31 cellular contexts compared by ENCODE assay signal in genomic region chr7:82838314-82838713, GRCh38.
"Had no signal": no experiment of that assay in that cellular context is flagged by ENCODE, and none has a peak within 500 bp of the region (broad histone marks: within the 10 kb centered on the region; RNA-seq: fewer than 3 reads in every experiment).

No MANE protein-coding gene starts in this region.

- ATAC-seq: activated CD4-positive, CD25-positive, alpha-beta regulatory T cell treated with anti-CD3 and anti-CD28 coated beads, Interleukin-2, amount 50 U/mL, for 24 hours; left colon; T-helper 17 cell; upper lobe of right lung had no signal

- H3K4me3 ChIP-seq: esophagus squamous epithelium, sigmoid colon, suprapubic skin, tibial artery, upper lobe of right lung had no signal

- H3K9me3 ChIP-seq: esophagus squamous epithelium, sigmoid colon, tibial artery, upper lobe of right lung had no signal

- DNase-seq: activated CD4-positive, alpha-beta T cell treated with anti-CD3 and anti-CD28 coated beads for 48 hours; activated CD4-positive, alpha-beta T cell treated with anti-CD3 and anti-CD28 coated beads, Interleukin-2, amount 50 U/mL, for 48 hours; activated CD8-positive, alpha-beta memory T cell treated with anti-CD3 and anti-CD28 coated beads for 24 hours; activated gamma-delta T cell treated with Interleukin-2 at 50 U/mL for 16 hours; activated naive CD4-positive, alpha-beta T cell treated with anti-CD3 and anti-CD28 coated beads, Interleukin-2, amount 50 U/mL, for 16 hours; activated T-cell treated with anti-CD3 and anti-CD28 coated beads, Interleukin-2, amount 50 U/mL, for 1 hour; anterior cingulate cortex; effector CD4-positive, alpha-beta T cell; esophagus squamous epithelium; foreskin melanocyte; islet precursor cell; left colon; mammary epithelial cell; retina; sigmoid colon; stimulated activated CD4-positive, alpha-beta T cell treated with anti-CD3 and anti-CD28 coated beads, Interleukin-15, amount 100 ng/mL, for 24 hours; stimulated activated CD4-positive, alpha-beta T cell treated with anti-CD3 and anti-CD28 coated beads, Interleukin-2, amount 100 ng/mL, for 24 hours; stimulated activated naive CD4-positive, alpha-beta T cell; T-helper 17 cell; T1000; tibial artery; upper lobe of right lung; WERI-Rb-1 had no signal

- H3K27me3 ChIP-seq: esophagus squamous epithelium, sigmoid colon, suprapubic skin, tibial artery, upper lobe of right lung had no signal

- H3K4me1 ChIP-seq: esophagus squamous epithelium, suprapubic skin, tibial artery, upper lobe of right lung had no signal

- H3K4me1 Mint-ChIP-seq: central memory CD8-positive, alpha-beta T cell; nephron; T-helper 17 cell had no signal

- FAIRE-seq: bronchial epithelial cell had no signal

- H3K27me3 Mint-ChIP-seq: central memory CD8-positive, alpha-beta T cell; dendritic cell treated with granulocyte-macrophage colony-stimulating factor and Interleukin-4, amounts not matched to agents 40 ng/mL and 50 ng/mL, for 4 days; progenitor cell of endocrine pancreas; T-helper 17 cell had no signal

- H3K27ac ChIP-seq: epithelial cell of prostate, esophagus squamous epithelium, sigmoid colon, suprapubic skin, tibial artery, upper lobe of right lung, WERI-Rb-1 had no signal

- H3K36me3 ChIP-seq: esophagus squamous epithelium, sigmoid colon, suprapubic skin, tibial artery, upper lobe of right lung, WERI-Rb-1 had no signal

- H3K4me3 Mint-ChIP-seq: central memory CD8-positive, alpha-beta T cell; dendritic cell treated with granulocyte-macrophage colony-stimulating factor and Interleukin-4, amounts not matched to agents 40 ng/mL and 50 ng/mL, for 4 days; nephron; T-helper 17 cell had no signal

- H3K9me3 Mint-ChIP-seq: dendritic cell treated with granulocyte-macrophage colony-stimulating factor and Interleukin-4, amounts not matched to agents 40 ng/mL and 50 ng/mL, for 4 days; nephron had no signal
